ENCODE assay signal across 9 cellular contexts in the genomic region with DNA sequence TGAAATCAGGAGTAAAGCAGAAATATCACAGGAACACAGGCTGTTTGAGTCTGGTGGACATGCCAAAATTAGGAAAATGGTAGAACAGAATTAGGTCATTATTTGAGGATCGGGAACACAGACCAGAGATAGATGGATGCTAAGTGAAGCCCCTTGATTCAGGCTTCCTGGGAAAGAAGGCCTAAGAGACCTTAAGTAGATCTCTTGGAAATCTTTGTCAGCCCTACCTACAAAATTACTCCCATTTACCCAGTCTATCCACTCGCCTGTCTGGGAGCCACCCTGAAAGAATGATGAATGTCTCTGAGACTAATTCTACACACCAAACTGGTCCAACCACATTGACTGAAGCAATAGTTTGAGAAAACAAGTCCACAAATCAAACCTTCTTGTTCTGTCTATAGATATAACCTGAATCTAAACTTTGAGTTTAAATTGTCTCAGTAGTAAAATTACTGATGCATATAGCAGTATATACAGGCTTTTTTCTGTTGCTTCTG. TPM values are rescaled to one million over a fixed set of nuclear protein-coding genes. Genes with fewer than 3 reads are reported as not detected.
DNase-seq lines count a peak whose midpoint lies in the region; ATAC-seq and TF ChIP-seq lines count a peak whose summit lies in the region.
"Had no signal": no experiment of that assay in that cellular context is flagged by ENCODE, and none has a peak within 500 bp of the region (broad histone marks: within the 10 kb centered on the region; RNA-seq: fewer than 3 reads in every experiment).

No MANE protein-coding gene starts in this region.

- WGBS in mesodermal cell (ENCODE audit: insufficient coverage in 2 of 2), 2 experiments, result 73 to 100% methylated on average over 1 to 2 of the region's 2 CpGs

- POLR2A ChIA-PET in naive thymus-derived CD4-positive, alpha-beta T cell (lab: Charles Lee), result no interaction called here

- CTCF ChIA-PET in naive thymus-derived CD4-positive, alpha-beta T cell (lab: Charles Lee), result interaction anchor here (1.3 kb wide), 1 partner anchor 12 kb away, joined by 3 read pairs; no protein-coding TSS in a partner anchor

- H3K4me1 ChIP-seq in left ventricle myocardium inferior (peaks cover 17% of the 10 kb centered on the region), mesodermal cell (ENCODE audit: control insufficient read depth, insufficient read depth, low read length, poor library complexity, severe bottlenecking) (peaks cover 20% of the 10 kb centered on the region), vagina (peaks cover 26% of the 10 kb centered on the region)
- no peaks in the 10 kb centered on the region for H3K4me1 ChIP-seq in naive thymus-derived CD4-positive, alpha-beta T cell (ENCODE audit: control insufficient read depth in 2 of 2, insufficient read depth in 2 of 2, low read length in 2 of 2)
- H3K4me1 ChIP-seq: neural progenitor cell had no signal

- TF ChIP-seq POLR2A in vagina (IDR thresholded peaks at IDR 0.05), result no peak

- no peak for TF ChIP-seq CTCF in left ventricle myocardium inferior (IDR thresholded peaks at IDR 0.05; ENCODE audit: borderline replicate concordance)
- TF ChIP-seq CTCF in vagina (IDR thresholded peaks at IDR 0.05), result no peak

- intact Hi-C loops in left ventricle myocardium inferior (cut with micrococcal nuclease), result no loop called here
- intact Hi-C loops in left cardiac atrium (cut with DNase I), result no loop called here
- intact Hi-C loops in vagina (cut with DNase I), result no loop called here
- intact Hi-C loops in naive thymus-derived CD4-positive, alpha-beta T cell (cut with micrococcal nuclease), result no loop called here

- H3K4me3 Mint-ChIP-seq in naive thymus-derived CD4-positive, alpha-beta T cell, result peak overlapping the region in 1 of 10 donors; percentile 40
- H3K4me3 Mint-ChIP-seq: neural progenitor cell had no signal

- H3K27ac ChIP-seq in left ventricle myocardium inferior (replicated peaks), result peak overlapping the region; percentile 71
- H3K27ac ChIP-seq in angular gyrus (ENCODE audit: low read depth, low read length), result peak overlapping the region; percentile 81
- peak overlapping the region; percentile 90 for H3K27ac ChIP-seq in mesodermal cell (ENCODE audit: low read depth, low read length, severe bottlenecking)
- H3K27ac ChIP-seq in vagina, result peak overlapping the region; percentile 82
- H3K27ac ChIP-seq in naive thymus-derived CD4-positive, alpha-beta T cell (ENCODE audit: low read depth, low read length), result no peak overlapping the region
- H3K27ac ChIP-seq: neural progenitor cell had no signal

- peaks cover 0 to 4% (median 0%) of the 10 kb centered on the region in 5 donors for H3K36me3 Mint-ChIP-seq in naive thymus-derived CD4-positive, alpha-beta T cell
- H3K36me3 Mint-ChIP-seq: neural progenitor cell had no signal

- DNase-seq in left ventricle myocardium inferior (no peak), left cardiac atrium (no peak), vagina (ENCODE audit: extremely low spot score in 2 of 2) (no peak), medulla oblongata (ENCODE audit: extremely low spot score) (no peak)
- no peak for DNase-seq in naive thymus-derived CD4-positive, alpha-beta T cell

- H3K4me1 Mint-ChIP-seq in naive thymus-derived CD4-positive, alpha-beta T cell, result peaks cover 0 to 36% (median 4%) of the 10 kb centered on the region in 7 donors

- H3K9me3 Mint-ChIP-seq in naive thymus-derived CD4-positive, alpha-beta T cell, result no peaks in the 10 kb centered on the region
- H3K9me3 Mint-ChIP-seq: neural progenitor cell had no signal

- no peaks in the 10 kb centered on the region for H3K36me3 ChIP-seq in left ventricle myocardium inferior
- no peaks in the 10 kb centered on the region for H3K36me3 ChIP-seq in mesodermal cell (ENCODE audit: control insufficient read depth, insufficient read depth, low read length)
- no peaks in the 10 kb centered on the region for H3K36me3 ChIP-seq in vagina
- no peaks in the 10 kb centered on the region for H3K36me3 ChIP-seq in naive thymus-derived CD4-positive, alpha-beta T cell (ENCODE audit: control insufficient read depth in 2 of 3, insufficient read depth in 3 of 3, low read length in 3 of 3)
- H3K36me3 ChIP-seq: neural progenitor cell had no signal

- H3K4me3 ChIP-seq in left ventricle myocardium inferior (no peak overlapping the region), mesodermal cell (ENCODE audit: extremely low read depth, insufficient read depth, low read length, poor library complexity, severe bottlenecking) (no peak overlapping the region), vagina (no peak overlapping the region)
- no peak overlapping the region for H3K4me3 ChIP-seq in naive thymus-derived CD4-positive, alpha-beta T cell (ENCODE audit: low read length)
- H3K4me3 ChIP-seq: neural progenitor cell had no signal

- no peak overlapping the region for H3K27ac Mint-ChIP-seq in naive thymus-derived CD4-positive, alpha-beta T cell
- H3K27ac Mint-ChIP-seq: neural progenitor cell had no signal

- H3K27me3 ChIP-seq in left ventricle myocardium inferior (ENCODE audit: low read depth) (no peaks in the 10 kb centered on the region), vagina (no peaks in the 10 kb centered on the region)
- H3K27me3 ChIP-seq in naive thymus-derived CD4-positive, alpha-beta T cell (ENCODE audit: control insufficient read depth in 2 of 2, insufficient read depth in 2 of 2, low read length in 2 of 2), result no peaks in the 10 kb centered on the region
- H3K27me3 ChIP-seq: neural progenitor cell had no signal

- H3K9me3 ChIP-seq in left ventricle myocardium inferior (replicated peaks), result no peaks in the 10 kb centered on the region
- no peaks in the 10 kb centered on the region for H3K9me3 ChIP-seq in mesodermal cell (ENCODE audit: control insufficient read depth, low read length)
- no peaks in the 10 kb centered on the region for H3K9me3 ChIP-seq in vagina
- H3K9me3 ChIP-seq in naive thymus-derived CD4-positive, alpha-beta T cell (ENCODE audit: control insufficient read depth in 2 of 3, low read length in 3 of 3), result no peaks in the 10 kb centered on the region

- H3K27me3 Mint-ChIP-seq in naive thymus-derived CD4-positive, alpha-beta T cell, result peaks cover 0 to 5% (median 0%) of the 10 kb centered on the region in 5 donors

- ATAC-seq in left cardiac atrium (no peak), GM21423 (IDR thresholded peaks at IDR 0.05; ENCODE audit: unreplicated experiment) (no peak)
- no peak for ATAC-seq in naive thymus-derived CD4-positive, alpha-beta T cell

RNA-seq across cellular contexts. Expression of a gene that starts 36.6 kb away (rescaled TPM):
- total RNA-seq in left ventricle myocardium inferior (27.8 TPM), left cardiac atrium (10 to 100 TPM; 33.6 to 33.7 TPM), vagina (94.0 TPM)
- 32.8 TPM for polyA plus RNA-seq in mesodermal cell (2013, experiment 1 of 2)
- polyA plus RNA-seq in mesodermal cell (2013, experiment 2 of 2), result 40.1 TPM
- total RNA-seq in naive thymus-derived CD4-positive, alpha-beta T cell, result 100 to 1,000 TPM in 2 of 5 experiments, 10 to 100 TPM in 3; 57.4 to 142 (median 62.4) TPM
- 10 to 100 TPM; 45.5 to 50.3 TPM for polyA plus RNA-seq in naive thymus-derived CD4-positive, alpha-beta T cell
